ENCODE assay signal across 8 cellular contexts in genomic region chr2:135876066-135876711, GRCh38. TPM values are rescaled to one million over a fixed set of nuclear protein-coding genes. Genes with fewer than 3 reads are reported as not detected.
DNase-seq lines count a peak whose midpoint lies in the region; ATAC-seq and TF ChIP-seq lines count a peak whose summit lies in the region.

Gene MCM6, minus strand, starts transcription at chr2:135876443. Its CDS starts 78 bp downstream, at chr2:135876365.

- TF ChIP-seq CTCF in C4-2B (conservative IDR thresholded peaks at IDR 0.05): no peak
- TF ChIP-seq CTCF in liver (IDR thresholded peaks at IDR 0.05; ENCODE audit: low read depth, low read length, missing input control): peak; percentile 22

- WGBS in liver: under 1% methylated on average over 71 of the region's 71 CpGs

- DNase-seq in NCI-H748 treated with DMSO at 0.1 percent for 48 hours (lab: John Stamatoyannopoulos, UW) (peak; percentile 87), dermis microvascular lymphatic vessel endothelial cell (ENCODE audit: low read depth in 2 of 2) (peak; percentile 96 to 99)
- DNase-seq in activated CD4-positive, alpha-beta T cell treated with anti-CD3 and anti-CD28 coated beads, Interleukin-2, amount 50 U/mL, for 24 hours (ENCODE audit: low read depth in 1 of 2, low spot score in 1 of 2): peak; percentile 96 to 99
- peak; percentile 100 for DNase-seq in stimulated activated CD4-positive, alpha-beta T cell treated with anti-CD3 and anti-CD28 coated beads, Interleukin-4, amount 100 ng/mL, for 24 hours

- ATAC-seq in GM19372 (IDR thresholded peaks at IDR 0.05; ENCODE audit: low read depth, unreplicated experiment) (peak; percentile 89), HG03558 (IDR thresholded peaks at IDR 0.05; ENCODE audit: extremely low read depth, unreplicated experiment) (peak; percentile 85)

- TF ChIP-seq RAD21 in liver (IDR thresholded peaks at IDR 0.05): peak in 1 of 2 donors; percentile 19

- peak within 1 kb of the TSS; percentile 78 for H3K27ac ChIP-seq in C4-2B
- peak within 1 kb of the TSS; percentile 12 to 29 for H3K27ac ChIP-seq in liver (ENCODE audit: low read depth in 1 of 2, low read length in 2 of 2)

- peak within 1 kb of the TSS; percentile 40 to 89 (median 72) for H3K4me3 ChIP-seq in liver (ENCODE audit: low read depth in 1 of 3, low read length in 3 of 3)

- peaks cover 0 to 12% (median 9%) of the 10 kb centered on the region in 4 donors for H3K4me1 ChIP-seq in liver (ENCODE audit: control insufficient read depth in 4 of 4, insufficient read depth in 4 of 4, low read length in 3 of 4)

- H3K9ac ChIP-seq in liver (ENCODE audit: low read depth in 1 of 2, low read length in 2 of 2): peak within 1 kb of the TSS in 1 of 2 donors; percentile 13

- no peaks in the 10 kb centered on the region for H3K27me3 ChIP-seq in liver (ENCODE audit: control insufficient read depth in 4 of 4, insufficient read depth in 4 of 4, low read length in 3 of 4)

- no peaks in the 10 kb centered on the region for H3K36me3 ChIP-seq in liver (ENCODE audit: control insufficient read depth in 4 of 4, insufficient read depth in 3 of 4, low read depth in 1 of 4, low read length in 3 of 4)

- no peaks in the 10 kb centered on the region for H3K9me3 ChIP-seq in liver (ENCODE audit: control insufficient read depth in 4 of 4, low read length in 3 of 4)

TF ChIP-seq in liver, 16 proteins besides CTCF, POLR2A, EP300 and RAD21:
- peak in 1 of 2 donors; percentile 10 for TF ChIP-seq EGR1 (IDR thresholded peaks at IDR 0.05; ENCODE audit: low read depth in 2 of 2)
- TF ChIP-seq SP1 (IDR thresholded peaks at IDR 0.05): peak; percentile 76
- no peak for TF ChIP-seq TAF1 (conservative IDR thresholded peaks at IDR 0.05)
- peak; percentile 57 for TF ChIP-seq MAX (IDR thresholded peaks at IDR 0.05)
- TF ChIP-seq GABPA (IDR thresholded peaks at IDR 0.05 in 1 of 2, conservative IDR thresholded peaks at IDR 0.05 in 1 of 2): peak; percentile 11 to 70
- no peak for TF ChIP-seq ZBTB33 (IDR thresholded peaks at IDR 0.05)

RNA-seq across cellular contexts. Expression of gene MCM6, which starts in this region (rescaled TPM):
- 17.4 and 18.0 TPM in 2 replicates for total RNA-seq in dermis microvascular lymphatic vessel endothelial cell
- 10 to 100 TPM in 1 of 2 donors, 1 to 10 TPM in 1; 2.7 to 35.7 TPM for total RNA-seq in liver
- 1 to 10 TPM; 1.8 to 2.9 TPM for polyA plus RNA-seq in liver

Comparison
In these comparisons a context has a peak if more than half of its experiments do, and no peak if none do; other contexts are left out.
1. Peak in every context shown above with its lines: DNase-seq, ATAC-seq, H3K4me3 ChIP-seq and H3K27ac ChIP-seq.